In the genomic region with DNA sequence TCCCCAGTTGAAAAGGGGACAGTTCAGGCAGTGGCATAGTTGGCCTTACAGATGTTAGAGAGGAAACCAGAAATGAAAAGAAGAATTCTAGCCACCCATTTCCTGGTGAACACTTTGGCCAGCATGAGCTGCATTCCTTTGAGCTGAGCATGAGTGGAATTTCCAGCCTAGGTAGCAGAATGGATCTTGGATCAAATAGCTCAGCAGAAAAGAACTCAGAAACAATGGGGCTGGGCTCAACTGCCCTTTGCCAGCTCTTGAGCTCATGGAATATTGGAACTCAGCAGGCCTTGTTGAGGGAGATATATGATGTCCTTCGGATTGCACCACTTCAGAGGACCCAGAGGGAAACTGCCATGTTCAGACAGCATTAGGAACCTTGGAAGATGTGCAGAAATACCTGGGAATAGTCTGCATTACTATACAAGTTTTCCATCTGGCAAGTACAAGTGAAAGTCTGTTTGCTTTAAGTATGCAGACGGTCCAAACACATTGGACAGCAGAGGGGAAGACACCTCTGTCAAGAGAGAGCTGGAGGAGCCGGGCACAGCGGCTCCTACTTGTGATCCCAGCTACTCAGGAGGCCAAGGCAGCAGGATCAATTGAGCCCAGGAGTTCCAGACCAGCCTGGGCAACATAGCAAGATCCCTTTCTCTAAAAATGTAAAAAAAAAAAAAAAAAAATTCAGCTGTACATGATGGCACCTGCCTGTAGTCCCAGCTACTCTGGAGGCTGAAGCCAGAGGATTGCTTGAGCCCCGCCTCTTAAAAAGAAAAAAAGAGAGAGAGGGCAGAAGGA, we compare ENCODE assay signal across 10 cellular contexts. TPM values are rescaled to one million over a fixed set of nuclear protein-coding genes. Genes with fewer than 3 reads are reported as not detected.
A peak's percentile ranks its signal among the peaks of the same experiment; 100 is the strongest.
DNase-seq lines count a peak whose midpoint lies in the region; ATAC-seq, FAIRE-seq and TF ChIP-seq lines count a peak whose summit lies in the region.
"Had no signal": no experiment of that assay in that cellular context is flagged by ENCODE, and none has a peak within 500 bp of the region (broad histone marks: within the 10 kb centered on the region; RNA-seq: fewer than 3 reads in every experiment).

No MANE protein-coding gene starts in this region.

- H3K27ac ChIP-seq in heart left ventricle, result peak overlapping the region in 11 of 12 donors; percentile 3 to 82 (median 56)
- no peak overlapping the region for H3K27ac ChIP-seq in liver (ENCODE audit: low read depth in 1 of 2, low read length in 2 of 2)
- H3K27ac ChIP-seq in upper lobe of right lung, result peak overlapping the region; percentile 56

- no TSS peak for BruUV-seq in MCF 10A (replicated peaks; lab: Mats Ljungman, UMichigan)

- H3K36me3 ChIP-seq in heart left ventricle (peaks cover 0 to 7% (median 3%) of the 10 kb centered on the region in 9 donors), liver (ENCODE audit: control insufficient read depth in 4 of 4, insufficient read depth in 3 of 4, low read depth in 1 of 4, low read length in 3 of 4) (no peaks in the 10 kb centered on the region), upper lobe of right lung (peaks cover 5% of the 10 kb centered on the region)

- no peak for TF ChIP-seq RAD21 in liver (IDR thresholded peaks at IDR 0.05)

- H3K4me1 ChIP-seq in heart left ventricle, result peaks cover 0 to 50% (median 16%) of the 10 kb centered on the region in 12 donors
- peaks cover 0 to 7% (median 4%) of the 10 kb centered on the region in 4 donors for H3K4me1 ChIP-seq in liver (ENCODE audit: control insufficient read depth in 4 of 4, insufficient read depth in 4 of 4, low read length in 3 of 4)
- peaks cover 23% of the 10 kb centered on the region for H3K4me1 ChIP-seq in upper lobe of right lung

- FAIRE-seq in H54 (lab: Jason Lieb, UNC), result no peak
- FAIRE-seq: H1 had no signal

- no peak for TF ChIP-seq POLR2A in heart left ventricle (IDR thresholded peaks at IDR 0.05)
- TF ChIP-seq POLR2A in H54 (IDR thresholded peaks at IDR 0.05; ENCODE audit: low read depth, low read length), result no peak

- peak overlapping the region; percentile 63 for H3K27ac Mint-ChIP-seq in MCF 10A (ENCODE audit: low read depth, unreplicated experiment)

- H3K9ac ChIP-seq in liver (ENCODE audit: low read depth in 1 of 2, low read length in 2 of 2), result no peak overlapping the region

- no peaks in the 10 kb centered on the region for H3K9me3 ChIP-seq in heart left ventricle
- H3K9me3 ChIP-seq in liver (ENCODE audit: control insufficient read depth in 4 of 4, low read length in 3 of 4), result no peaks in the 10 kb centered on the region
- no peaks in the 10 kb centered on the region for H3K9me3 ChIP-seq in upper lobe of right lung

- H3K27me3 Mint-ChIP-seq in MCF 10A (ENCODE audit: insufficient read depth, unreplicated experiment), result no peaks in the 10 kb centered on the region

- H3K27me3 ChIP-seq in heart left ventricle (no peaks in the 10 kb centered on the region), liver (ENCODE audit: control insufficient read depth in 4 of 4, insufficient read depth in 4 of 4, low read length in 3 of 4) (no peaks in the 10 kb centered on the region), upper lobe of right lung (no peaks in the 10 kb centered on the region)

- no peak overlapping the region for H3K4me3 ChIP-seq in heart left ventricle
- no peak overlapping the region for H3K4me3 ChIP-seq in liver (ENCODE audit: low read depth in 1 of 3, low read length in 3 of 3)
- no peak overlapping the region for H3K4me3 ChIP-seq in upper lobe of right lung

- ATAC-seq in heart left ventricle (no peak), upper lobe of right lung (no peak)

- intact Hi-C loops in heart left ventricle (cut with DNase I), result loop anchor here in 9 of 10 donors (5.0 to 10.0 kb wide), 7 partner anchors 86 to 917 kb away; partner anchors contain the start of genes NPHP3 (in 5 of the 9), ANAPC13 (in 1 of the 9) and CEP63 (in 1 of the 9)
- intact Hi-C loops in cardiac septum (cut with DNase I), result loop anchor here (5.0 kb wide), 2 partner anchors 92 to 848 kb away; partner anchors contain the start of genes NPHP3 and TOPBP1
- intact Hi-C loops in MCF 10A (cut with micrococcal nuclease), result loop anchor here (10.0 kb wide), 1 partner anchor 234 kb away; the partner anchor contains the start of gene SRPRB
- intact Hi-C loops in upper lobe of right lung (cut with DNase I), result no loop called here

- peaks cover 10% of the 10 kb centered on the region for H3K36me3 Mint-ChIP-seq in MCF 10A (ENCODE audit: insufficient read depth, unreplicated experiment)

- POLR2A ChIA-PET in MCF 10A (lab: Yijun Ruan, JAX), result interaction anchor here (0.6 to 3.9 kb wide), 12 partner anchors 8 to 906 kb away, joined by 3 to 60 read pairs (median 4); partner anchors contain the start of gene TOPBP1

- CTCF ChIA-PET in MCF 10A (lab: Yijun Ruan, JAX), result interaction anchor here (0.6 to 4.0 kb wide), 16 partner anchors 8 to 1435 kb away, joined by 3 to 31 read pairs (median 3); no protein-coding TSS in a partner anchor

- peaks cover 30% of the 10 kb centered on the region for H3K4me1 Mint-ChIP-seq in MCF 10A (ENCODE audit: insufficient read depth, unreplicated experiment)

- TF ChIP-seq CTCF in heart left ventricle (IDR thresholded peaks at IDR 0.05), result no peak
- TF ChIP-seq CTCF in MCF 10A (IDR thresholded peaks at IDR 0.05; ENCODE audit: unreplicated experiment), result no peak
- TF ChIP-seq CTCF in liver (IDR thresholded peaks at IDR 0.05; ENCODE audit: low read depth, low read length, missing input control), result no peak
- TF ChIP-seq CTCF in upper lobe of right lung (IDR thresholded peaks at IDR 0.05), result no peak

- DNase-seq in heart left ventricle (peak in 1 of 5 donors; percentile 30), cardiac septum (ENCODE audit: low spot score) (no peak), MCF 10A (ENCODE audit: unreplicated experiment) (peak; percentile 53), upper lobe of right lung (no peak), H54 (ENCODE audit: insufficient read length, low spot score) (no peak), NOMO-1 treated with dmso at 0.1 percent for 144 hours (lab: John Stamatoyannopoulos, UW; ENCODE audit: unreplicated experiment) (no peak)
- DNase-seq in activated CD8-positive, alpha-beta memory T cell treated with anti-CD3 and anti-CD28 coated beads for 24 hours, result no peak
- DNase-seq: DMS53 had no signal

- 76 to 83% (median 79%) methylated on average over 5 of the region's 5 CpGs for WGBS in heart left ventricle, 4 donors
- WGBS in liver, result 94% methylated on average over 5 of the region's 5 CpGs

- peak overlapping the region; percentile 45 for H3K4me3 Mint-ChIP-seq in MCF 10A (ENCODE audit: unreplicated experiment)

- H3K9me3 Mint-ChIP-seq in MCF 10A (ENCODE audit: unreplicated experiment), result no peaks in the 10 kb centered on the region

TF ChIP-seq in liver, 16 proteins besides CTCF, POLR2A, EP300 and RAD21:
- TF ChIP-seq SP1 (IDR thresholded peaks at IDR 0.05) (peak; percentile 11), TAF1 (conservative IDR thresholded peaks at IDR 0.05) (no peak)

RNA-seq across cellular contexts. Expression of gene CDV3, which starts 3.1 kb away (rescaled TPM):
- total RNA-seq in heart left ventricle, result 100 to 1,000 TPM in 8 of 9 donors, 10 to 100 TPM in 1; 97.0 to 221 (median 160) TPM
- 100 to 1,000 TPM in 1 of 2 donors, 10 to 100 TPM in 1; 30.5 to 163 TPM for polyA plus RNA-seq in heart left ventricle
- total RNA-seq in cardiac septum, result 151 TPM
- total RNA-seq in MCF 10A (2022), result 278 and 309 TPM in 2 replicates
- 10 to 100 TPM; 64.0 to 82.6 TPM for total RNA-seq in liver
- polyA plus RNA-seq in liver, result 10 to 100 TPM; 37.5 to 42.1 TPM
- total RNA-seq in upper lobe of right lung, result 184 TPM

Comparison
In these comparisons a context has a peak if more than half of its experiments do, and no peak if none do; other contexts are left out.
1. H3K27ac ChIP-seq: peak in heart left ventricle (11 of 12) and upper lobe of right lung (single experiment); none in liver (0 of 2).